In genomic region chr19:47255947-47256687, GRCh38 we compare ENCODE assay signal across 8 cellular contexts. TPM values are rescaled to one million over a fixed set of nuclear protein-coding genes. Genes with fewer than 3 reads are reported as not detected.
DNase-seq lines count a peak whose midpoint lies in the region; ATAC-seq, FAIRE-seq and TF ChIP-seq lines count a peak whose summit lies in the region.

CCDC9 (plus strand) TSS chr19:47256525; CDS start chr19:47258401, 1,876 bp downstream.

- TF ChIP-seq EP300 in GM12878 (IDR thresholded peaks at IDR 0.05; ENCODE audit: borderline replicate concordance in 1 of 2, control insufficient read depth in 1 of 2, low read depth in 2 of 2, low read length in 2 of 2), result 0 out of 4 replicates have a peak, but pooled peaks of 1 of the 2 experiments have one; percentile 18
- peak in 1 of 4 donors; percentile 90 for TF ChIP-seq EP300 in sigmoid colon (IDR thresholded peaks at IDR 0.05)

- TF ChIP-seq POLR2A in GM12878 (IDR thresholded peaks at IDR 0.05; ENCODE audit: low read depth, low read length), result peak; percentile 78
- peak; percentile 90 to 94 for TF ChIP-seq POLR2A in sigmoid colon (IDR thresholded peaks at IDR 0.05)

- 24% methylated on average over 49 of the region's 56 CpGs for WGBS in GM12878 (ENCODE audit: insufficient coverage, insufficient replicate concordance, low lambda C conversion rate, missing lambda C conversion rate)
- WGBS in sigmoid colon, 2 donors, result 8 to 12% methylated on average over 56 of the region's 56 CpGs

- peak; percentile 43 for ATAC-seq in HG02884 (IDR thresholded peaks at IDR 0.05; ENCODE audit: unreplicated experiment)
- peak; percentile 77 for ATAC-seq in GM12878

- CTCF ChIA-PET in GM12878 (lab: Yijun Ruan, JAX), result interaction anchor here (0.8 to 2.6 kb wide), 8 partner anchors 10 to 220 kb away, joined by 3 to 57 read pairs (median 4); no protein-coding TSS in a partner anchor

- peak within 1 kb of the TSS; percentile 86 for H3K9ac ChIP-seq in GM12878 (ENCODE audit: control insufficient read depth, insufficient read depth, low read length)

- no peak for FAIRE-seq in GM18507 (lab: Jason Lieb, UNC)
- FAIRE-seq in GM12878 (lab: Jason Lieb, UNC), result no peak

- peaks cover 30% of the 10 kb centered on the region for H3K36me3 Mint-ChIP-seq in T-helper 1 cell treated with Interleukin-12 subunit alpha and Interleukin-12 subunit beta and Interleukin-4 antibody, amounts not matched to agents 30 μg/mL and 1 μg/mL, for 36 hours (ENCODE audit: low read depth)

- peak within 1 kb of the TSS; percentile 86 for H3K27ac ChIP-seq in GM12878 (ENCODE audit: control insufficient read depth, insufficient read depth)
- H3K27ac ChIP-seq in sigmoid colon, result peak within 1 kb of the TSS; percentile 88 to 98 (median 92)

- DNase-seq in GM18507 (ENCODE audit: extremely low spot score, insufficient read length, low read depth) (peak; percentile 88), NCI-H1694 (lab: John Stamatoyannopoulos, UW) (peak; percentile 93), GM12878 (ENCODE audit: low read depth, low spot score) (peak; percentile 80), sigmoid colon (peak; percentile 99), GM20000 (ENCODE audit: low spot score) (no peak)

- peak within 1 kb of the TSS; percentile 95 for H3K4me3 Mint-ChIP-seq in T-helper 1 cell treated with Interleukin-12 subunit alpha and Interleukin-12 subunit beta and Interleukin-4 antibody, amounts not matched to agents 30 μg/mL and 1 μg/mL, for 36 hours

- intact Hi-C loops in GM12878 (cut with micrococcal nuclease; ENCODE audit: unreplicated experiment), result loop anchor here (2.0 kb wide), 1 partner anchor 17 kb away; no protein-coding TSS in a partner anchor
- intact Hi-C loops in sigmoid colon (cut with DNase I), result no loop called here

- TF ChIP-seq RAD21 in GM12878 (IDR thresholded peaks at IDR 0.05; ENCODE audit: insufficient read depth, low read depth, low read length), result no peak

- RAD21 ChIA-PET in GM12878 (lab: Charles Lee; ENCODE audit: unreplicated experiment), result interaction anchor here (0.7 to 2.2 kb wide), 14 partner anchors 8 to 1776 kb away, joined by 3 to 39 read pairs (median 5); partner anchors contain the start of genes INAFM1 and ZC3H4

- H3K9me3 ChIP-seq in GM12878 (replicated peaks; ENCODE audit: control insufficient read depth, insufficient read depth, low read length) (no peaks in the 10 kb centered on the region), sigmoid colon (no peaks in the 10 kb centered on the region)

- H4K20me1 ChIP-seq in GM12878 (ENCODE audit: control insufficient read depth, insufficient read depth), result no peaks in the 10 kb centered on the region

- in situ Hi-C loops in GM12878 (cut with MboI), result no loop called here

- peak within 1 kb of the TSS; percentile 97 for H3K4me2 ChIP-seq in GM12878 (ENCODE audit: control insufficient read depth, insufficient read depth)

- H3K79me2 ChIP-seq in GM12878 (ENCODE audit: control insufficient read depth, insufficient read depth, low read length), result peaks cover 9% of the 10 kb centered on the region

- SMC1A ChIA-PET in GM12878 (lab: Charles Lee; ENCODE audit: uncharacterized antibody, unreplicated experiment), result interaction anchor here (0.7 to 2.0 kb wide), 9 partner anchors 12 to 125 kb away, joined by 3 to 9 read pairs (median 3); partner anchors contain the start of genes INAFM1 and SAE1

- peak within 1 kb of the TSS; percentile 87 for H2AFZ ChIP-seq in GM12878 (ENCODE audit: control insufficient read depth, low read depth, low read length)

- H3K27me3 ChIP-seq in GM12878 (replicated peaks in 1 of 2; ENCODE audit: control insufficient read depth in 2 of 2, insufficient read depth in 2 of 2, low read length in 1 of 2) (no peaks in the 10 kb centered on the region), sigmoid colon (no peaks in the 10 kb centered on the region)

- no peaks in the 10 kb centered on the region for H3K9me3 Mint-ChIP-seq in T-helper 1 cell treated with Interleukin-12 subunit alpha and Interleukin-12 subunit beta and Interleukin-4 antibody, amounts not matched to agents 30 μg/mL and 1 μg/mL, for 36 hours

- H3K4me1 Mint-ChIP-seq in T-helper 1 cell treated with Interleukin-12 subunit alpha and Interleukin-12 subunit beta and Interleukin-4 antibody, amounts not matched to agents 30 μg/mL and 1 μg/mL, for 36 hours (ENCODE audit: low read depth), result peaks cover 27% of the 10 kb centered on the region

- H3K36me3 ChIP-seq in GM12878 (ENCODE audit: control insufficient read depth in 2 of 2, insufficient read depth in 2 of 2, low read length in 1 of 2), result peaks cover 5 to 12% of the 10 kb centered on the region in 2 experiments; a peak in 2 of 4 replicates
- peaks cover 17 to 30% (median 26%) of the 10 kb centered on the region in 4 donors for H3K36me3 ChIP-seq in sigmoid colon

- BruUV-seq in GM12878 (replicated peaks; lab: Mats Ljungman, UMichigan), result TSS peak; percentile 98

- TF ChIP-seq CTCF in GM12878 (IDR thresholded peaks at IDR 0.05 in 2 of 3, conservative IDR thresholded peaks at IDR 0.05 in 1 of 3; ENCODE audit: control insufficient read depth in 2 of 3, extremely low read depth in 1 of 3, insufficient read depth in 1 of 3, low read depth in 3 of 3, low read length in 3 of 3), result no peak
- TF ChIP-seq CTCF in sigmoid colon (IDR thresholded peaks at IDR 0.05), result no peak
- TF ChIP-seq CTCF in GM20000 (IDR thresholded peaks at IDR 0.05; ENCODE audit: extremely low read depth, missing control alignments), result no peak

- POLR2A ChIA-PET in GM12878 (lab: Charles Lee), result interaction anchor here (0.5 to 3.2 kb wide), 14 partner anchors 9 to 528 kb away, joined by 3 to 39 read pairs (median 4); partner anchors contain the start of genes DHX34, INAFM1 and ZC3H4

- no peaks in the 10 kb centered on the region for H3K27me3 Mint-ChIP-seq in T-helper 1 cell treated with Interleukin-12 subunit alpha and Interleukin-12 subunit beta and Interleukin-4 antibody, amounts not matched to agents 30 μg/mL and 1 μg/mL, for 36 hours (ENCODE audit: low read depth)

- peak within 1 kb of the TSS; percentile 90 for H3K27ac Mint-ChIP-seq in T-helper 1 cell treated with Interleukin-12 subunit alpha and Interleukin-12 subunit beta and Interleukin-4 antibody, amounts not matched to agents 30 μg/mL and 1 μg/mL, for 36 hours

- H3K4me1 ChIP-seq in GM12878 (ENCODE audit: control insufficient read depth, insufficient read depth, low read length) (peaks cover 7% of the 10 kb centered on the region), sigmoid colon (peaks cover 0 to 35% (median 30%) of the 10 kb centered on the region in 4 donors)

- H3K4me3 ChIP-seq in GM12878 (peak within 1 kb of the TSS; percentile 93), iPS-11a (ENCODE audit: low read depth, low read length) (peak within 1 kb of the TSS; percentile 78), sigmoid colon (peak within 1 kb of the TSS; percentile 55 to 73 (median 65))

TF ChIP-seq in GM12878, 131 proteins besides CTCF, POLR2A, EP300 and RAD21 (continues in another document):
- TF ChIP-seq KLF5 (IDR thresholded peaks at IDR 0.05; ENCODE audit: partially characterized antibody) (peak; percentile 75), SIN3A (IDR thresholded peaks at IDR 0.05; ENCODE audit: low read depth, low read length) (no peak), POU2F2 (IDR thresholded peaks at IDR 0.05; ENCODE audit: borderline replicate concordance, low read depth, low read length) (no peak), GABPA (IDR thresholded peaks at IDR 0.05; ENCODE audit: low read depth) (peak; percentile 93), MYC (IDR thresholded peaks at IDR 0.05; ENCODE audit: insufficient read depth, insufficient read length, insufficient replicate concordance, low read length, severe bottlenecking) (no peak), HDAC6 (IDR thresholded peaks at IDR 0.05; ENCODE audit: unreplicated experiment) (no peak), MEF2A (IDR thresholded peaks at IDR 0.05; ENCODE audit: insufficient read depth, low read depth, low read length) (no peak), YBX1 (IDR thresholded peaks at IDR 0.05) (no peak), POLR2AphosphoS5 (IDR thresholded peaks at IDR 0.05; ENCODE audit: low read length) (peak; percentile 86), IKZF1 (conservative IDR thresholded peaks at IDR 0.05) (peak; percentile 93), RUNX3 (IDR thresholded peaks at IDR 0.05; ENCODE audit: low read length) (peak; percentile 86)

RNA-seq across cellular contexts. Expression of gene CCDC9, which starts in this region (rescaled TPM):
- 10.2 and 14.9 TPM in 2 replicates for total RNA-seq in GM12878 (2013; cell fraction: nucleolus; rRNA removed)
- 6.4 and 7.1 TPM in 2 replicates for total RNA-seq in GM12878 (2014; rRNA removed)
- 2.9 and 4.9 TPM in 2 replicates for total RNA-seq in GM12878 (2014; rRNA removed; fragmentation: Illumina TruSeq; extraction: Trizol)
- total RNA-seq in GM12878 (2021), result 16.7 and 17.5 TPM in 2 replicates
- 5.3 TPM for polyA plus RNA-seq in GM12878 (2011; ENCODE audit: low read depth)
- 3.3 and 3.9 TPM in 2 replicates for polyA plus RNA-seq in GM12878 (2011; rRNA removed)
- polyA plus RNA-seq in GM12878 (2011; cell fraction: cytosol; rRNA removed), result 4.2 and 4.4 TPM in 2 replicates
- polyA plus RNA-seq in GM12878 (2011; cell fraction: nucleus; rRNA removed), result 5.0 and 13.4 TPM in 2 replicates
- polyA plus RNA-seq in GM12878 (2012), result 13.9 and 24.3 TPM in 2 replicates
- polyA plus RNA-seq in GM12878 (2014; fragmentation: Illumina TruSeq; extraction: Trizol), result 1.7 and 7.7 TPM in 2 replicates
- polyA plus RNA-seq in GM12878 (2014; fragmentation: Nextera tagmentation; extraction: Ambion mirVana), result under 1 TPM in 1 of 2 experiments, not detected in 1; 0.18 TPM
- polyA plus RNA-seq in GM12878 (2014; rRNA removed), result 10.1 and 13.2 TPM in 2 replicates
- 1 to 10 TPM; 6.9 to 9.1 TPM for polyA plus RNA-seq in GM12878 (2016; fragmentation: Nextera tagmentation; extraction: Ambion mirVana)
- polyA minus RNA-seq in GM12878 (2011; rRNA and poly(A)+ RNA removed), result 3.0 and 4.8 TPM in 2 replicates
- polyA minus RNA-seq in GM12878 (2011; cell fraction: cytosol; rRNA and poly(A)+ RNA removed), result 1.2 and 1.6 TPM in 2 replicates
- polyA minus RNA-seq in GM12878 (2011; cell fraction: nucleus; rRNA and poly(A)+ RNA removed), result 2.0 and 2.3 TPM in 2 replicates
- 10 to 100 TPM; 13.2 to 33.1 (median 20.9) TPM for total RNA-seq in sigmoid colon
- polyA plus RNA-seq in sigmoid colon, result 10 to 100 TPM; 16.2 to 42.8 (median 18.7) TPM
